32 cellular contexts compared by ENCODE assay signal in genomic region chr13:79468402-79468801, GRCh38.
"Had no signal": no experiment of that assay in that cellular context is flagged by ENCODE, and none has a peak within 500 bp of the region (broad histone marks: within the 10 kb centered on the region; RNA-seq: fewer than 3 reads in every experiment).

No MANE protein-coding gene starts in this region.

- DNase-seq: activated CD4-positive, alpha-beta T cell treated with anti-CD3 and anti-CD28 coated beads for 1 hour; activated CD4-positive, alpha-beta T cell treated with anti-CD3 and anti-CD28 coated beads, Interleukin-2, amount 10 ng/mL, durations not matched to agents 7 days and 5 days; activated CD4-positive, alpha-beta T cell treated with anti-CD3 and anti-CD28 coated beads, Interleukin-2, amount 50 U/mL, for 48 hours; activated CD4-positive, CD25-positive, alpha-beta regulatory T cell; activated CD8-positive, alpha-beta memory T cell treated with anti-CD3 and anti-CD28 coated beads for 24 hours; activated CD8-positive, alpha-beta memory T cell treated with anti-CD3 and anti-CD28 coated beads, Interleukin-2, amount 10 ng/mL, durations not matched to agents 7 days and 5 days; activated CD8-positive, alpha-beta memory T cell treated with anti-CD3 and anti-CD28 coated beads, Interleukin-2, amount 50 U/mL, for 48 hours; activated gamma-delta T cell; activated naive CD4-positive, alpha-beta T cell treated with anti-CD3 and anti-CD28 coated beads for 36 hours; activated T-cell treated with anti-CD3 and anti-CD28 coated beads, Interleukin-2, amount 50 U/mL, for 48 hours; adrenal gland; body of pancreas; MG63; NCI-H1092; NCI-H146; NCI-H187; NCI-H2029 treated with DMSO at 0.1 percent for 48 hours; NCI-H2107; NCI-H2171; NCI-H510A; NCI-H526; NCI-H748 treated with DMSO at 0.1 percent for 48 hours; NK-92 treated with Interleukin-12 subunit alpha and Interleukin-12 subunit beta, amount 100 ng/mL, for 24 hours; Right ventricle myocardium superior; SJCRH30; T1000; WERI-Rb-1 had no signal

- H3K4me3 ChIP-seq: adrenal gland, body of pancreas, breast epithelium, coronary artery, MG63, SJCRH30, SK-N-MC had no signal

- H3K9me3 Mint-ChIP-seq: activated CD4-positive, alpha-beta T cell treated with anti-CD3 and anti-CD28 coated beads, Interleukin-2, amount 10 ng/mL, durations not matched to agents 7 days and 5 days; activated naive CD4-positive, alpha-beta T cell treated with anti-CD3 and anti-CD28 coated beads for 36 hours; activated naive CD4-positive, alpha-beta T cell treated with anti-CD3 and anti-CD28 coated beads, Interleukin-2, amount 50 U/mL, for 72 hours; activated T-helper 17 cell treated with anti-CD3 and anti-CD28 coated beads, Interleukin-2, amount 50 U/mL, for 72 hours had no signal

- H3K36me3 Mint-ChIP-seq: activated naive CD4-positive, alpha-beta T cell treated with anti-CD3 and anti-CD28 coated beads, Interleukin-2, amount 50 U/mL, for 72 hours had no signal

- H3K27me3 ChIP-seq: adrenal gland, body of pancreas, breast epithelium, MG63, SJCRH30 had no signal

- H3K36me3 ChIP-seq: adrenal gland, breast epithelium, MG63, SJCRH30, WERI-Rb-1 had no signal

- H3K27ac Mint-ChIP-seq: activated CD4-positive, alpha-beta T cell treated with anti-CD3 and anti-CD28 coated beads, Interleukin-2, amount 10 ng/mL, durations not matched to agents 7 days and 5 days; activated CD8-positive, alpha-beta memory T cell treated with anti-CD3 and anti-CD28 coated beads, Interleukin-2, amount 10 ng/mL, durations not matched to agents 7 days and 5 days; activated naive CD4-positive, alpha-beta T cell treated with anti-CD3 and anti-CD28 coated beads for 36 hours; activated T-helper 17 cell treated with anti-CD3 and anti-CD28 coated beads, Interleukin-2, amount 50 U/mL, for 72 hours had no signal

- ATAC-seq: activated CD8-positive, alpha-beta memory T cell treated with anti-CD3 and anti-CD28 coated beads, Interleukin-2, amount 10 ng/mL, durations not matched to agents 7 days and 5 days; activated naive CD4-positive, alpha-beta T cell treated with anti-CD3 and anti-CD28 coated beads, Interleukin-2, amount 50 U/mL, for 72 hours; activated T-helper 17 cell treated with anti-CD3 and anti-CD28 coated beads, Interleukin-2, amount 50 U/mL, for 72 hours; body of pancreas had no signal

- H3K4me1 ChIP-seq: adrenal gland, body of pancreas, breast epithelium, SJCRH30 had no signal

- H3K27ac ChIP-seq: adrenal gland, body of pancreas, breast epithelium, coronary artery, SJCRH30, SK-N-MC, WERI-Rb-1 had no signal

- H3K4me3 Mint-ChIP-seq: activated CD4-positive, alpha-beta T cell treated with anti-CD3 and anti-CD28 coated beads, Interleukin-2, amount 10 ng/mL, durations not matched to agents 7 days and 5 days; activated CD8-positive, alpha-beta memory T cell treated with anti-CD3 and anti-CD28 coated beads, Interleukin-2, amount 10 ng/mL, durations not matched to agents 7 days and 5 days; activated naive CD4-positive, alpha-beta T cell treated with anti-CD3 and anti-CD28 coated beads for 36 hours; activated T-helper 17 cell treated with anti-CD3 and anti-CD28 coated beads, Interleukin-2, amount 50 U/mL, for 72 hours had no signal

- H3K27me3 Mint-ChIP-seq: activated CD4-positive, alpha-beta T cell treated with anti-CD3 and anti-CD28 coated beads, Interleukin-2, amount 10 ng/mL, durations not matched to agents 7 days and 5 days; activated CD8-positive, alpha-beta memory T cell treated with anti-CD3 and anti-CD28 coated beads, Interleukin-2, amount 10 ng/mL, durations not matched to agents 7 days and 5 days; activated T-helper 17 cell treated with anti-CD3 and anti-CD28 coated beads, Interleukin-2, amount 50 U/mL, for 72 hours had no signal
